14 cellular contexts compared by ENCODE assay signal in the genomic region with DNA sequence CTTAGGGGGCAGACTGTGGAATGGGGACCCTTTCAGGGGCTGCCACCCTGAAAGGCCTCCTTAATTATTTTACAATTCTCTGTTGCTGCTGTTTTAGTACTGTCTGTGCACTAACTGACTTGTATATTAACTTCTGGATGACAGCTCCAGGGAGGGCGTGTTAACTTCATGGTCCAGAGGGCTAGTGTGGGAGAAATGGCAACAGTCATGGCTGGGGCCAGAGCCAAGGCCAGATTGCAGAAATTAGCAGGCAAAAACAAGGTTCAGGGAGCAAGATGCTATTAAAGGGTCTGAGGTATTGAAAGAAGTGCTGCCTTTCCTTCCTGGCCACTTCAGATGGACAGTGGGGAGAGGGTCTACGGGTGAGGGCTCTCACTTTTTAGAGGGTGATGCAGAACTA. TPM values are rescaled to one million over a fixed set of nuclear protein-coding genes. Genes with fewer than 3 reads are reported as not detected.
A peak's percentile ranks its signal among the peaks of the same experiment; 100 is the strongest.
DNase-seq lines count a peak whose midpoint lies in the region; ATAC-seq and TF ChIP-seq lines count a peak whose summit lies in the region.
"Had no signal": no experiment of that assay in that cellular context is flagged by ENCODE, and none has a peak within 500 bp of the region (broad histone marks: within the 10 kb centered on the region; RNA-seq: fewer than 3 reads in every experiment).

No MANE protein-coding gene starts in this region.

- no peak for ATAC-seq in HG03565 (IDR thresholded peaks at IDR 0.05; ENCODE audit: unreplicated experiment)
- ATAC-seq: upper lobe of right lung had no signal

- no peaks in the 10 kb centered on the region for H3K9me3 ChIP-seq in uterus
- H3K9me3 ChIP-seq: upper lobe of right lung had no signal

- DNase-seq in activated naive CD4-positive, alpha-beta T cell treated with anti-CD3 and anti-CD28 coated beads, Interleukin-2, amount 10 ng/mL, durations not matched to agents 7 days and 5 days, result no peak
- DNase-seq in activated naive CD4-positive, alpha-beta T cell (lab: John Stamatoyannopoulos, UW), result no peak
- DNase-seq in activated T-helper 2 cell treated with anti-CD3 and anti-CD28 coated beads, Interferon-gamma antibody, Interleukin-2, Interleukin-4, amounts not matched to agents 10 μg/mL and 5 μg/mL and 100 μg/mL, durations not matched to agents 14 hours and 24 hours and 36 hours (ENCODE audit: low spot score), result no peak
- peak; percentile 52 for DNase-seq in kidney glomerular epithelial cell (lab: John Stamatoyannopoulos, UW)
- peak in 1 of 2 donors; percentile 49 for DNase-seq in uterus
- no peak for DNase-seq in cerebellar cortex (ENCODE audit: low spot score)
- no peak for DNase-seq in stimulated activated CD4-positive, alpha-beta T cell treated with anti-CD3 and anti-CD28 coated beads, Interleukin-2, amount 100 ng/mL, for 48 hours
- DNase-seq: amniotic stem cell, NCI-H1048, NCI-H446, PC-9, small intestine, upper lobe of right lung had no signal

- no peaks in the 10 kb centered on the region for H3K27me3 Mint-ChIP-seq in activated naive CD4-positive, alpha-beta T cell treated with anti-CD3 and anti-CD28 coated beads, Interleukin-2, amount 10 ng/mL, durations not matched to agents 7 days and 5 days
- H3K27me3 Mint-ChIP-seq in activated T-helper 2 cell treated with anti-CD3 and anti-CD28 coated beads, Interferon-gamma antibody, Interleukin-2, Interleukin-4, amounts not matched to agents 10 μg/mL and 5 μg/mL and 100 μg/mL, durations not matched to agents 14 hours and 24 hours and 36 hours (ENCODE audit: low read depth), result no peaks in the 10 kb centered on the region

- intact Hi-C loops in activated T-helper 2 cell treated with anti-CD3 and anti-CD28 coated beads, Interferon-gamma antibody, Interleukin-2, Interleukin-4, amounts not matched to agents 10 μg/mL and 5 μg/mL and 100 μg/mL, durations not matched to agents 14 hours and 24 hours and 36 hours (cut with micrococcal nuclease), result no loop called here
- intact Hi-C loops in uterus (cut with DNase I; ENCODE audit: low total_unique reads), result loop anchor here (10.0 kb wide), 1 partner anchor 96 kb away; no protein-coding TSS in a partner anchor

- no peak overlapping the region for H3K4me3 ChIP-seq in uterus
- H3K4me3 ChIP-seq: PC-9, upper lobe of right lung had no signal

- H3K4me3 Mint-ChIP-seq in activated naive CD4-positive, alpha-beta T cell treated with anti-CD3 and anti-CD28 coated beads, Interleukin-2, amount 10 ng/mL, durations not matched to agents 7 days and 5 days, result no peak overlapping the region
- H3K4me3 Mint-ChIP-seq in activated T-helper 2 cell treated with anti-CD3 and anti-CD28 coated beads, Interferon-gamma antibody, Interleukin-2, Interleukin-4, amounts not matched to agents 10 μg/mL and 5 μg/mL and 100 μg/mL, durations not matched to agents 14 hours and 24 hours and 36 hours (ENCODE audit: low read depth), result no peak overlapping the region

- no peaks in the 10 kb centered on the region for H3K9me3 Mint-ChIP-seq in activated naive CD4-positive, alpha-beta T cell treated with anti-CD3 and anti-CD28 coated beads, Interleukin-2, amount 10 ng/mL, durations not matched to agents 7 days and 5 days
- no peaks in the 10 kb centered on the region for H3K9me3 Mint-ChIP-seq in activated T-helper 2 cell treated with anti-CD3 and anti-CD28 coated beads, Interferon-gamma antibody, Interleukin-2, Interleukin-4, amounts not matched to agents 10 μg/mL and 5 μg/mL and 100 μg/mL, durations not matched to agents 14 hours and 24 hours and 36 hours

- peaks cover 73% of the 10 kb centered on the region for H3K36me3 Mint-ChIP-seq in activated naive CD4-positive, alpha-beta T cell treated with anti-CD3 and anti-CD28 coated beads, Interleukin-2, amount 10 ng/mL, durations not matched to agents 7 days and 5 days
- peaks cover 78% of the 10 kb centered on the region for H3K36me3 Mint-ChIP-seq in activated T-helper 2 cell treated with anti-CD3 and anti-CD28 coated beads, Interferon-gamma antibody, Interleukin-2, Interleukin-4, amounts not matched to agents 10 μg/mL and 5 μg/mL and 100 μg/mL, durations not matched to agents 14 hours and 24 hours and 36 hours (ENCODE audit: low read depth)

- CTCF ChIA-PET in activated naive CD4-positive, alpha-beta T cell treated with anti-CD3 and anti-CD28 coated beads, Interleukin-2, amount 10 ng/mL, durations not matched to agents 7 days and 5 days (lab: Charles Lee), result interaction anchor here (1.1 kb wide), 1 partner anchor 45 kb away, joined by 3 read pairs; no protein-coding TSS in a partner anchor

- peak overlapping the region; percentile 14 to 21 for H3K27ac ChIP-seq in uterus
- H3K27ac ChIP-seq: PC-9 had no signal

- peak overlapping the region; percentile 86 for H3K27ac Mint-ChIP-seq in activated naive CD4-positive, alpha-beta T cell treated with anti-CD3 and anti-CD28 coated beads, Interleukin-2, amount 10 ng/mL, durations not matched to agents 7 days and 5 days
- H3K27ac Mint-ChIP-seq in activated T-helper 2 cell treated with anti-CD3 and anti-CD28 coated beads, Interferon-gamma antibody, Interleukin-2, Interleukin-4, amounts not matched to agents 10 μg/mL and 5 μg/mL and 100 μg/mL, durations not matched to agents 14 hours and 24 hours and 36 hours, result peak overlapping the region; percentile 81

- no peaks in the 10 kb centered on the region for H3K27me3 ChIP-seq in uterus
- H3K27me3 ChIP-seq: upper lobe of right lung had no signal

- TF ChIP-seq CTCF in uterus (IDR thresholded peaks at IDR 0.05), result no peak

- H3K4me1 Mint-ChIP-seq in activated naive CD4-positive, alpha-beta T cell treated with anti-CD3 and anti-CD28 coated beads, Interleukin-2, amount 10 ng/mL, durations not matched to agents 7 days and 5 days, result peaks cover 82% of the 10 kb centered on the region
- H3K4me1 Mint-ChIP-seq in activated T-helper 2 cell treated with anti-CD3 and anti-CD28 coated beads, Interferon-gamma antibody, Interleukin-2, Interleukin-4, amounts not matched to agents 10 μg/mL and 5 μg/mL and 100 μg/mL, durations not matched to agents 14 hours and 24 hours and 36 hours (ENCODE audit: low read depth), result peaks cover 63% of the 10 kb centered on the region

- TF ChIP-seq POLR2A in uterus (IDR thresholded peaks at IDR 0.05), result no peak

- H3K36me3 ChIP-seq in uterus, result no peaks in the 10 kb centered on the region

- H3K4me1 ChIP-seq in uterus, result peaks cover 0 to 9% of the 10 kb centered on the region in 2 donors

RNA-seq across cellular contexts. Expression of gene WIPF1, which starts 9.1 kb away (rescaled TPM):
- 281 and 287 TPM in 2 replicates for total RNA-seq in activated T-helper 2 cell treated with anti-CD3 and anti-CD28 coated beads, Interferon-gamma antibody, Interleukin-2, Interleukin-4, amounts not matched to agents 10 μg/mL and 5 μg/mL and 100 μg/mL, durations not matched to agents 14 hours and 24 hours and 36 hours
- 10 to 100 TPM; 12.3 to 61.9 (median 26.3) TPM for total RNA-seq in uterus
